In the genomic region with DNA sequence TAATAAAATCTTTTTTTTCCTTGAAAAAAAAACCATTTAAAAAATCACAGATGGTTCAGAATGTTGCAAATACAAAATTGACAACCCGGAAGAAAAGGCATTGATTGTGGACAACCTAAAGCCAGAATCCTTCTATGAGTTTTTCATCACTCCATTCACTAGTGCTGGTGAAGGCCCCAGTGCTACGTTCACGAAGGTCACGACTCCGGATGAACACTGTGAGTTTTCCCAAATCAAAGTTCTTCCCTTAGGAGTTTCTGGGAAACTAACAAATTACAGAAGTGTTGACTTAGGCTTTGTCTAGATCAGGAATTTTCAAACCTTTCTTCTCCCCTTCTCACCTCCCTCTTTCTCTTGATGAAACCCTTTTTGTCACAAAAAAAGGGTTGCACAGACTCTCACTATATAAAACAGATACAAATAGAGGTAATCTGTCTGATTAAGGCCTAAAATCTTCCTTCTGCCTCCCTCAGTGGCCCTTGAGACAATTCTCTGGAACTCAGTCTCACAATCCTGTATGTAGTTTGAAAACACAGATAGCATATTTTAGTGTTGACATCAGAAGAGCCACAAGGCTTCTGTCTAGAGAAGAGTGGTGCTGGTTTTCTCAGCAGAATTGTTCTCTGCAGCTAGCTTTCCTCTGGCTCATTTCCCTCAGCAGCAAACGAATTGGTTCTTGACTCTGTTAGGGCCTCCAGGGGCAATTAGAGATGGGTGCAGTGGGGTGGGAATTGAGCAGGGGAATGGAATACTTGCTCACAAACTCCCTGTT, we compare ENCODE assay signal across 15 cellular contexts.
DNase-seq lines count a peak whose midpoint lies in the region; ATAC-seq and TF ChIP-seq lines count a peak whose summit lies in the region.
"Had no signal": no experiment of that assay in that cellular context is flagged by ENCODE, and none has a peak within 500 bp of the region (broad histone marks: within the 10 kb centered on the region; RNA-seq: fewer than 3 reads in every experiment).

No MANE protein-coding gene starts in this region.

- WGBS in SK-N-SH (ENCODE audit: low lambda C conversion rate), result 67% methylated on average over 6 of the region's 6 CpGs

- DNase-seq in BJ (ENCODE audit: low read depth), result peak; percentile 29
- DNase-seq in SK-N-SH, result no peak
- DNase-seq in fibroblast of the conjunctiva (ENCODE audit: low read depth), result peak; percentile 5
- DNase-seq in osteocyte (ENCODE audit: extremely low spot score, unreplicated experiment), result no peak
- no peak for DNase-seq in NOMO-1 (lab: John Stamatoyannopoulos, UW; ENCODE audit: unreplicated experiment in 2 of 2)
- DNase-seq in middle frontal gyrus (ENCODE audit: extremely low spot score, low spot score), result no peak
- DNase-seq: activated B cell treated with CpG ODN at 0.5 μM for 24 hours, DND-41, NCI-H1694 treated with DMSO at 0.1 percent for 48 hours had no signal

- H4K20me1 ChIP-seq in SK-N-SH (ENCODE audit: insufficient read depth), result no peaks in the 10 kb centered on the region

- no peak overlapping the region for H3K4me3 ChIP-seq in BJ (ENCODE audit: low read depth, low read length)
- H3K4me3 ChIP-seq in SK-N-SH (ENCODE audit: low read depth in 2 of 2, low read length in 1 of 2), result no peak overlapping the region
- H3K4me3 ChIP-seq: neural progenitor cell had no signal

- no peak for TF ChIP-seq RAD21 in SK-N-SH (IDR thresholded peaks at IDR 0.05; ENCODE audit: low read length)

- no peak for TF ChIP-seq CTCF in BJ (IDR thresholded peaks at IDR 0.05; ENCODE audit: insufficient read depth, low read depth, low read length)
- no peak for TF ChIP-seq CTCF in SK-N-SH (IDR thresholded peaks at IDR 0.05)
- no peak for TF ChIP-seq CTCF in osteocyte (IDR thresholded peaks at IDR 0.05)

- H3K9me3 ChIP-seq in SK-N-SH, result no peaks in the 10 kb centered on the region

- CTCF ChIA-PET in BJ (lab: Yijun Ruan, JAX) (interaction anchor here (1.0 to 1.7 kb wide), 2 partner anchors 24 to 155 kb away, joined by 3 read pairs; no protein-coding TSS in a partner anchor), SK-N-SH (lab: Yijun Ruan, JAX) (interaction anchor here (1.3 to 3.9 kb wide), 4 partner anchors 9 to 505 kb away, joined by 4 to 34 read pairs (median 6); no protein-coding TSS in a partner anchor)

- no peaks in the 10 kb centered on the region for H3K9me2 ChIP-seq in SK-N-SH

- H3K4me1 ChIP-seq in SK-N-SH (ENCODE audit: control insufficient read depth in 1 of 2, insufficient read depth in 2 of 2, low read depth in 1 of 2, low read length in 1 of 2), result peaks cover 0 to 23% of the 10 kb centered on the region in 2 experiments; a peak in 2 of 4 replicates
- H3K4me1 ChIP-seq: neural progenitor cell had no signal

- POLR2A ChIA-PET in BJ (lab: Charles Lee) (no interaction called here), SK-N-SH (lab: Yijun Ruan, JAX) (no interaction called here)

- peak overlapping the region; percentile 6 for H3K4me2 ChIP-seq in SK-N-SH
- H3K4me2 ChIP-seq: neural progenitor cell had no signal

- peak overlapping the region in 1 of 2 experiments; percentile 81; a peak in 3 of 4 replicates for H3K27ac ChIP-seq in SK-N-SH (ENCODE audit: low read depth in 2 of 2, low read length in 1 of 2)
- H3K27ac ChIP-seq: neural progenitor cell had no signal

- H3K4me3 Mint-ChIP-seq in osteocyte (ENCODE audit: unreplicated experiment), result peak overlapping the region; percentile 1
- H3K4me3 Mint-ChIP-seq: activated B cell treated with CpG ODN at 0.5 μM for 24 hours, B cell, brain, neural progenitor cell had no signal

- H3K4me1 Mint-ChIP-seq in osteocyte (ENCODE audit: unreplicated experiment), result peaks cover 34% of the 10 kb centered on the region
- H3K4me1 Mint-ChIP-seq: activated B cell treated with CpG ODN at 0.5 μM for 24 hours, B cell, brain, neural progenitor cell had no signal

- H3K36me3 Mint-ChIP-seq in osteocyte (ENCODE audit: unreplicated experiment), result peaks cover 39% of the 10 kb centered on the region
- H3K36me3 Mint-ChIP-seq: brain, neural progenitor cell had no signal

- peaks cover 14% of the 10 kb centered on the region for H3K36me3 ChIP-seq in BJ (ENCODE audit: control insufficient read depth, insufficient read depth, low read length)
- peaks cover 36 to 43% of the 10 kb centered on the region in 2 experiments for H3K36me3 ChIP-seq in SK-N-SH (replicated peaks in 1 of 2; ENCODE audit: control insufficient read depth in 1 of 2, insufficient read depth in 2 of 2, low read length in 1 of 2)
- H3K36me3 ChIP-seq: neural progenitor cell had no signal

- no peaks in the 10 kb centered on the region for H3K9me3 Mint-ChIP-seq in osteocyte (ENCODE audit: unreplicated experiment)
- H3K9me3 Mint-ChIP-seq: activated B cell treated with CpG ODN at 0.5 μM for 24 hours, neural progenitor cell had no signal

- H3K79me2 ChIP-seq in SK-N-SH (ENCODE audit: insufficient read depth), result no peaks in the 10 kb centered on the region

- H3K27me3 ChIP-seq in BJ (ENCODE audit: control insufficient read depth, insufficient read depth, low read length) (no peaks in the 10 kb centered on the region), SK-N-SH (ENCODE audit: insufficient read depth) (no peaks in the 10 kb centered on the region)
- H3K27me3 ChIP-seq: neural progenitor cell had no signal

- no peak overlapping the region for H2AFZ ChIP-seq in SK-N-SH (ENCODE audit: low read depth)
- H2AFZ ChIP-seq: neural progenitor cell had no signal

- H3K27ac Mint-ChIP-seq in osteocyte (ENCODE audit: unreplicated experiment), result peak overlapping the region; percentile 91
- H3K27ac Mint-ChIP-seq: activated B cell treated with CpG ODN at 0.5 μM for 24 hours, B cell, brain, neural progenitor cell had no signal

- TF ChIP-seq EP300 in SK-N-SH (IDR thresholded peaks at IDR 0.05; ENCODE audit: borderline replicate concordance in 1 of 2, low read depth in 1 of 2, low read length in 1 of 2), result no peak

- H3K27me3 Mint-ChIP-seq in osteocyte (ENCODE audit: unreplicated experiment), result no peaks in the 10 kb centered on the region
- H3K27me3 Mint-ChIP-seq: brain had no signal

- ATAC-seq in GM21367 (IDR thresholded peaks at IDR 0.05; ENCODE audit: unreplicated experiment) (no peak), HG02642 (IDR thresholded peaks at IDR 0.05; ENCODE audit: poor library complexity, unreplicated experiment) (no peak)
- ATAC-seq: esophagus mucosa had no signal

- peaks cover 35% of the 10 kb centered on the region for H3F3A ChIP-seq in SK-N-SH (replicated peaks; ENCODE audit: insufficient read depth)

- peak overlapping the region; percentile 28; the same call in 1 of the 2 replicates for H3K9ac ChIP-seq in SK-N-SH
- H3K9ac ChIP-seq: neural progenitor cell had no signal

TF ChIP-seq in SK-N-SH, 30 proteins besides CTCF, POLR2A, EP300 and RAD21 (continues in another document):
- TF ChIP-seq GATA2 (CRISPR knock-in tag; IDR thresholded peaks at IDR 0.05), result no peak
- no peak for TF ChIP-seq CHD2 (IDR thresholded peaks at IDR 0.05; ENCODE audit: low read length, partially characterized antibody)
- TF ChIP-seq JUND (IDR thresholded peaks at IDR 0.05), result peak; percentile 48
- TF ChIP-seq, protein P1, sequence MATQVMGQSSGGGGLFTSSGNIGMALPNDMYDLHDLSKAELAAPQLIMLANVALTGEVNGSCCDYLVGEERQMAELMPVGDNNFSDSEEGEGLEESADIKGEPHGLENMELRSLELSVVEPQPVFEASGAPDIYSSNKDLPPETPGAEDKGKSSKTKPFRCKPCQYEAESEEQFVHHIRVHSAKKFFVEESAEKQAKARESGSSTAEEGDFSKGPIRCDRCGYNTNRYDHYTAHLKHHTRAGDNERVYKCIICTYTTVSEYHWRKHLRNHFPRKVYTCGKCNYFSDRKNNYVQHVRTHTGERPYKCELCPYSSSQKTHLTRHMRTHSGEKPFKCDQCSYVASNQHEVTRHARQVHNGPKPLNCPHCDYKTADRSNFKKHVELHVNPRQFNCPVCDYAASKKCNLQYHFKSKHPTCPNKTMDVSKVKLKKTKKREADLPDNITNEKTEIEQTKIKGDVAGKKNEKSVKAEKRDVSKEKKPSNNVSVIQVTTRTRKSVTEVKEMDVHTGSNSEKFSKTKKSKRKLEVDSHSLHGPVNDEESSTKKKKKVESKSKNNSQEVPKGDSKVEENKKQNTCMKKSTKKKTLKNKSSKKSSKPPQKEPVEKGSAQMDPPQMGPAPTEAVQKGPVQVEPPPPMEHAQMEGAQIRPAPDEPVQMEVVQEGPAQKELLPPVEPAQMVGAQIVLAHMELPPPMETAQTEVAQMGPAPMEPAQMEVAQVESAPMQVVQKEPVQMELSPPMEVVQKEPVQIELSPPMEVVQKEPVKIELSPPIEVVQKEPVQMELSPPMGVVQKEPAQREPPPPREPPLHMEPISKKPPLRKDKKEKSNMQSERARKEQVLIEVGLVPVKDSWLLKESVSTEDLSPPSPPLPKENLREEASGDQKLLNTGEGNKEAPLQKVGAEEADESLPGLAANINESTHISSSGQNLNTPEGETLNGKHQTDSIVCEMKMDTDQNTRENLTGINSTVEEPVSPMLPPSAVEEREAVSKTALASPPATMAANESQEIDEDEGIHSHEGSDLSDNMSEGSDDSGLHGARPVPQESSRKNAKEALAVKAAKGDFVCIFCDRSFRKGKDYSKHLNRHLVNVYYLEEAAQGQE (IDR thresholded peaks at IDR 0.05; ENCODE audit: low read depth, low read length), result 0 out of 2 replicates have a peak, but pooled peaks have one; percentile 25
- TF ChIP-seq IRF3 (IDR thresholded peaks at IDR 0.05; ENCODE audit: low read depth, low read length), result no peak
- TF ChIP-seq ZBTB33 (IDR thresholded peaks at IDR 0.05; ENCODE audit: borderline replicate concordance, low read depth), result no peak

Comparison
In these comparisons a context has a peak if more than half of its experiments do, and no peak if none do; other contexts are left out.
1. DNase-seq: peak in BJ (single experiment) and fibroblast of the conjunctiva (single experiment); none in SK-N-SH (single experiment), osteocyte (single experiment), NOMO-1 (0 of 2) and middle frontal gyrus (single experiment).